In genomic region chr15:41950505-41950904, GRCh38 we compare ENCODE assay signal across 17 cellular contexts. TPM values are rescaled to one million over a fixed set of nuclear protein-coding genes. Genes with fewer than 3 reads are reported as not detected.
DNase-seq lines count a peak whose midpoint lies in the region; ATAC-seq, FAIRE-seq and TF ChIP-seq lines count a peak whose summit lies in the region.
"Had no signal": no experiment of that assay in that cellular context is flagged by ENCODE, and none has a peak within 500 bp of the region (broad histone marks: within the 10 kb centered on the region; RNA-seq: fewer than 3 reads in every experiment).

No MANE protein-coding gene starts in this region.

- intact Hi-C loops in GM12878 (cut with micrococcal nuclease; ENCODE audit: unreplicated experiment), result no loop called here

- no peak overlapping the region for H3K27ac ChIP-seq in GM12878 (ENCODE audit: control insufficient read depth, insufficient read depth)
- peak overlapping the region; percentile 70 to 75 for H3K27ac ChIP-seq in right atrium auricular region
- H3K27ac ChIP-seq in skeletal muscle tissue (ENCODE audit: low read depth, low read length), result peak overlapping the region; percentile 17
- no peak overlapping the region for H3K27ac ChIP-seq in small intestine (ENCODE audit: low read depth in 1 of 2, low read length in 1 of 2)
- H3K27ac ChIP-seq: epithelial cell of prostate, ovary had no signal

- no peaks in the 10 kb centered on the region for H3K4me1 ChIP-seq in GM12878 (ENCODE audit: control insufficient read depth, insufficient read depth, low read length)
- peaks cover 0 to 74% of the 10 kb centered on the region in 2 donors for H3K4me1 ChIP-seq in right atrium auricular region
- peaks cover 11 to 27% (median 18%) of the 10 kb centered on the region in 3 donors for H3K4me1 ChIP-seq in skeletal muscle tissue (ENCODE audit: control insufficient read depth in 3 of 3, insufficient read depth in 3 of 3, low read length in 3 of 3)
- no peaks in the 10 kb centered on the region for H3K4me1 ChIP-seq in small intestine (ENCODE audit: control insufficient read depth in 2 of 2, insufficient read depth in 1 of 2, low read depth in 1 of 2, low read length in 1 of 2)
- H3K4me1 ChIP-seq: BE2C had no signal

- in situ Hi-C loops in GM12878 (cut with MboI), result no loop called here

- RAD21 ChIA-PET in GM12878 (lab: Charles Lee; ENCODE audit: unreplicated experiment), result no interaction called here

- POLR2A ChIA-PET in GM12878 (lab: Charles Lee), result interaction anchor here (0.6 to 0.8 kb wide), 2 partner anchors 9 to 15 kb away, joined by 4 to 5 read pairs; no protein-coding TSS in a partner anchor
- POLR2A ChIA-PET in naive thymus-derived CD8-positive, alpha-beta T cell (lab: Charles Lee), result no interaction called here

- TSS peak; percentile 51 for BruUV-seq in GM12878 (replicated peaks; lab: Mats Ljungman, UMichigan)

- CTCF ChIA-PET in GM12878 (lab: Yijun Ruan, JAX), result interaction anchor here (1.2 kb wide), 1 partner anchor 20 kb away, joined by 3 read pairs; no protein-coding TSS in a partner anchor

- TF ChIP-seq EP300 in GM12878 (IDR thresholded peaks at IDR 0.05; ENCODE audit: borderline replicate concordance in 1 of 2, control insufficient read depth in 1 of 2, low read depth in 2 of 2, low read length in 2 of 2), result no peak

- H3K36me3 Mint-ChIP-seq in naive thymus-derived CD8-positive, alpha-beta T cell, result peaks cover 0 to 35% (median 28%) of the 10 kb centered on the region in 3 donors

- DNase-seq in GM12892 (ENCODE audit: insufficient read length) (no peak), GM12878 (ENCODE audit: low read depth, low spot score) (no peak), right atrium auricular region (ENCODE audit: low spot score) (peak; percentile 34), HuH-7 (ENCODE audit: low spot score) (no peak), small intestine (no peak)
- DNase-seq in naive thymus-derived CD8-positive, alpha-beta T cell, result no peak
- DNase-seq: activated CD4-positive, alpha-beta memory T cell treated with anti-CD3 and anti-CD28 coated beads, Interleukin-2, amount 10 ng/mL, durations not matched to agents 7 days and 5 days; activated gamma-delta T cell treated with Interleukin-2 at 50 U/mL for 16 hours; BE2C; DMS79; NCI-H1417 treated with DMSO at 0.1 percent for 48 hours; ovary; SHP77 treated with DMSO at 0.1 percent for 48 hours had no signal

- H3K4me3 ChIP-seq in GM12878 (no peak overlapping the region), right atrium auricular region (no peak overlapping the region), skeletal muscle tissue (ENCODE audit: low read length in 3 of 3) (no peak overlapping the region), small intestine (ENCODE audit: low read depth in 1 of 2, low read length in 2 of 2) (no peak overlapping the region)
- H3K4me3 ChIP-seq: ovary had no signal

- H3K9me3 Mint-ChIP-seq in naive thymus-derived CD8-positive, alpha-beta T cell, result no peaks in the 10 kb centered on the region
- H3K9me3 Mint-ChIP-seq: activated CD4-positive, alpha-beta memory T cell treated with anti-CD3 and anti-CD28 coated beads, Interleukin-2, amount 10 ng/mL, durations not matched to agents 7 days and 5 days had no signal

- no peaks in the 10 kb centered on the region for H3K27me3 ChIP-seq in GM12878 (replicated peaks in 1 of 2; ENCODE audit: control insufficient read depth in 2 of 2, insufficient read depth in 2 of 2, low read length in 1 of 2)
- H3K27me3 ChIP-seq in right atrium auricular region, result no peaks in the 10 kb centered on the region
- no peaks in the 10 kb centered on the region for H3K27me3 ChIP-seq in skeletal muscle tissue (ENCODE audit: control insufficient read depth in 3 of 3, insufficient read depth in 3 of 3, low read length in 3 of 3)
- H3K27me3 ChIP-seq in small intestine (ENCODE audit: control insufficient read depth in 2 of 2, insufficient read depth in 2 of 2, low read length in 2 of 2), result no peaks in the 10 kb centered on the region
- H3K27me3 ChIP-seq: BE2C, ovary had no signal

- TF ChIP-seq POLR2A in GM12892 (IDR thresholded peaks at IDR 0.05; ENCODE audit: low read depth, low read length), result 0 out of 2 replicates have a peak, but pooled peaks have one; percentile 47
- peak; percentile 41 for TF ChIP-seq POLR2A in GM12878 (IDR thresholded peaks at IDR 0.05; ENCODE audit: low read depth, low read length)

- H3K4me1 Mint-ChIP-seq in naive thymus-derived CD8-positive, alpha-beta T cell, result peaks cover 0 to 5% (median 1%) of the 10 kb centered on the region in 4 donors

- ATAC-seq in GM12878, result peak; percentile 10; the same call in 2 of the 3 replicates
- ATAC-seq in HG03378 (IDR thresholded peaks at IDR 0.05; ENCODE audit: unreplicated experiment), result no peak
- ATAC-seq in naive thymus-derived CD8-positive, alpha-beta T cell, result no peak

- H3K36me3 ChIP-seq in GM12878 (ENCODE audit: control insufficient read depth in 2 of 2, insufficient read depth in 2 of 2, low read length in 1 of 2), result peaks cover 25 to 30% of the 10 kb centered on the region in 2 experiments
- peaks cover 23% of the 10 kb centered on the region for H3K36me3 ChIP-seq in right atrium auricular region
- H3K36me3 ChIP-seq in skeletal muscle tissue (ENCODE audit: control insufficient read depth in 3 of 3, insufficient read depth in 3 of 3, low read length in 3 of 3), result peaks cover 0 to 8% (median 2%) of the 10 kb centered on the region in 3 donors
- peaks cover 3 to 5% of the 10 kb centered on the region in 2 donors for H3K36me3 ChIP-seq in small intestine (ENCODE audit: control insufficient read depth in 2 of 2, insufficient read depth in 2 of 2, low read length in 2 of 2)
- H3K36me3 ChIP-seq: BE2C, ovary had no signal

- peak overlapping the region in 2 of 10 donors; percentile 27 to 32 for H3K27ac Mint-ChIP-seq in naive thymus-derived CD8-positive, alpha-beta T cell
- H3K27ac Mint-ChIP-seq: activated CD4-positive, alpha-beta memory T cell treated with anti-CD3 and anti-CD28 coated beads, Interleukin-2, amount 10 ng/mL, durations not matched to agents 7 days and 5 days had no signal

- H4K20me1 ChIP-seq in GM12878 (ENCODE audit: control insufficient read depth, insufficient read depth), result no peaks in the 10 kb centered on the region

- no peak for TF ChIP-seq RAD21 in GM12878 (IDR thresholded peaks at IDR 0.05; ENCODE audit: insufficient read depth, low read depth, low read length)

- 97% methylated on average over 6 of the region's 6 CpGs for WGBS in GM12878 (ENCODE audit: insufficient coverage, insufficient replicate concordance, low lambda C conversion rate, missing lambda C conversion rate)
- 73 to 90% (median 80%) methylated on average over 6 of the region's 6 CpGs for WGBS in small intestine, 3 donors

- SMC1A ChIA-PET in GM12878 (lab: Charles Lee; ENCODE audit: uncharacterized antibody, unreplicated experiment), result interaction anchor here (1.3 kb wide), 1 partner anchor 10 kb away, joined by 6 read pairs; no protein-coding TSS in a partner anchor

- no peaks in the 10 kb centered on the region for H3K27me3 Mint-ChIP-seq in naive thymus-derived CD8-positive, alpha-beta T cell
- H3K27me3 Mint-ChIP-seq: activated CD4-positive, alpha-beta memory T cell treated with anti-CD3 and anti-CD28 coated beads, Interleukin-2, amount 10 ng/mL, durations not matched to agents 7 days and 5 days had no signal

- H3K9ac ChIP-seq in GM12878 (ENCODE audit: control insufficient read depth, insufficient read depth, low read length) (no peak overlapping the region), skeletal muscle tissue (ENCODE audit: low read depth in 1 of 3, low read length in 3 of 3) (no peak overlapping the region)

- TF ChIP-seq CTCF in GM12878 (IDR thresholded peaks at IDR 0.05 in 2 of 3, conservative IDR thresholded peaks at IDR 0.05 in 1 of 3; ENCODE audit: control insufficient read depth in 2 of 3, extremely low read depth in 1 of 3, insufficient read depth in 1 of 3, low read depth in 3 of 3, low read length in 3 of 3) (no peak), right atrium auricular region (IDR thresholded peaks at IDR 0.05) (no peak)

- peaks cover 20% of the 10 kb centered on the region for H3K79me2 ChIP-seq in GM12878 (ENCODE audit: control insufficient read depth, insufficient read depth, low read length)

- no peak overlapping the region for H2AFZ ChIP-seq in GM12878 (ENCODE audit: control insufficient read depth, low read depth, low read length)

- no peak overlapping the region for H3K4me3 Mint-ChIP-seq in naive thymus-derived CD8-positive, alpha-beta T cell
- H3K4me3 Mint-ChIP-seq: activated CD4-positive, alpha-beta memory T cell treated with anti-CD3 and anti-CD28 coated beads, Interleukin-2, amount 10 ng/mL, durations not matched to agents 7 days and 5 days had no signal

- FAIRE-seq in GM12892 (lab: Jason Lieb, UNC) (no peak), GM12878 (lab: Jason Lieb, UNC) (no peak), small intestine (lab: Jason Lieb, UNC) (no peak)
- FAIRE-seq: TTC549 had no signal

- H3K9me3 ChIP-seq in GM12878 (replicated peaks; ENCODE audit: control insufficient read depth, insufficient read depth, low read length) (no peaks in the 10 kb centered on the region), right atrium auricular region (no peaks in the 10 kb centered on the region), skeletal muscle tissue (ENCODE audit: control insufficient read depth in 3 of 3, low read length in 3 of 3) (no peaks in the 10 kb centered on the region), small intestine (ENCODE audit: control insufficient read depth, low read depth) (no peaks in the 10 kb centered on the region)
- H3K9me3 ChIP-seq: BE2C, ovary had no signal

- no peak overlapping the region for H3K4me2 ChIP-seq in GM12878 (ENCODE audit: control insufficient read depth, insufficient read depth)

RNA-seq across cellular contexts. Expression of gene EHD4, which starts 21.9 kb away (rescaled TPM):
- 19.9 TPM for polyA plus RNA-seq in GM12892 (2012; ENCODE audit: missing spikeins)
- total RNA-seq in GM12878 (2013; cell fraction: nucleolus; rRNA removed), result 41.9 and 43.4 TPM in 2 replicates
- total RNA-seq in GM12878 (2014; rRNA removed) (48.2 and 49.6 TPM in 2 replicates), GM12878 (2014; rRNA removed; fragmentation: Illumina TruSeq; extraction: Trizol) (24.3 and 26.0 TPM in 2 replicates), GM12878 (2021) (52.1 and 53.2 TPM in 2 replicates), right atrium auricular region (10 to 100 TPM; 22.2 to 26.3 TPM), skeletal muscle tissue (24.0 TPM)
- 15.6 TPM for polyA plus RNA-seq in GM12878 (2011; ENCODE audit: low read depth)
- polyA plus RNA-seq in GM12878 (2011; rRNA removed) (25.6 and 42.2 TPM in 2 replicates), GM12878 (2014; fragmentation: Illumina TruSeq; extraction: Trizol) (18.9 and 29.3 TPM in 2 replicates), GM12878 (2014; fragmentation: Nextera tagmentation; extraction: Ambion mirVana) (1 to 10 TPM; 4.2 to 8.6 TPM), GM12878 (2014; rRNA removed) (47.3 and 50.1 TPM in 2 replicates), GM12878 (2016; fragmentation: Nextera tagmentation; extraction: Ambion mirVana) (10 to 100 TPM; 60.7 to 62.9 TPM), small intestine (10 to 100 TPM in 1 of 3 donors, 1 to 10 TPM in 2; 9.4 to 13.5 (median 9.5) TPM)
- 45.7 and 57.3 TPM in 2 replicates for polyA plus RNA-seq in GM12878 (2011; cell fraction: cytosol; rRNA removed)
- polyA plus RNA-seq in GM12878 (2011; cell fraction: nucleus; rRNA removed), result 28.0 and 35.6 TPM in 2 replicates
- 26.7 and 28.7 TPM in 2 replicates for polyA plus RNA-seq in GM12878 (2012)
- polyA minus RNA-seq in GM12878 (2011; rRNA and poly(A)+ RNA removed), result 50.8 and 76.6 TPM in 2 replicates
- polyA minus RNA-seq in GM12878 (2011; cell fraction: cytosol; rRNA and poly(A)+ RNA removed), result 28.7 and 30.8 TPM in 2 replicates
- 36.1 and 67.5 TPM in 2 replicates for polyA minus RNA-seq in GM12878 (2011; cell fraction: nucleus; rRNA and poly(A)+ RNA removed)
- total RNA-seq in naive thymus-derived CD8-positive, alpha-beta T cell, result 10 to 100 TPM in 1 of 2 experiments, 1 to 10 TPM in 1; 9.1 to 10.4 TPM
- polyA plus RNA-seq in naive thymus-derived CD8-positive, alpha-beta T cell, result 1 to 10 TPM; 5.2 to 7.6 (median 5.9) TPM

RNA-seq across cellular contexts. Expression of gene SPTBN5, which starts 56.7 kb away (rescaled TPM):
- polyA plus RNA-seq in GM12892 (2012; ENCODE audit: missing spikeins), result 0.04 TPM
- 0.15 and 0.17 TPM in 2 replicates for total RNA-seq in GM12878 (2013; cell fraction: nucleolus; rRNA removed)
- total RNA-seq in GM12878 (2014; rRNA removed), result 0.06 and 0.44 TPM in 2 replicates
- under 0.01 TPM in 1 of 2 replicates, not detected in the other for total RNA-seq in GM12878 (2014; rRNA removed; fragmentation: Illumina TruSeq; extraction: Trizol)
- total RNA-seq in GM12878 (2021), result 0.05 and 0.18 TPM in 2 replicates
- 0.04 TPM for polyA plus RNA-seq in GM12878 (2011; ENCODE audit: low read depth)
- 0.01 and 0.03 TPM in 2 replicates for polyA plus RNA-seq in GM12878 (2011; rRNA removed)
- 0.01 and 0.02 TPM in 2 replicates for polyA plus RNA-seq in GM12878 (2011; cell fraction: cytosol; rRNA removed)
- polyA plus RNA-seq in GM12878 (2011; cell fraction: nucleus; rRNA removed), result 0.29 and 0.57 TPM in 2 replicates
- 0.08 and 0.11 TPM in 2 replicates for polyA plus RNA-seq in GM12878 (2012)
- 0.01 TPM in 1 of 2 replicates, not detected in the other for polyA plus RNA-seq in GM12878 (2014; fragmentation: Illumina TruSeq; extraction: Trizol)
- not detected for polyA plus RNA-seq in GM12878 (2014; fragmentation: Nextera tagmentation; extraction: Ambion mirVana)
- polyA plus RNA-seq in GM12878 (2014; rRNA removed), result 0.06 and 0.10 TPM in 2 replicates
- polyA plus RNA-seq in GM12878 (2016; fragmentation: Nextera tagmentation; extraction: Ambion mirVana), result not detected
- 0.05 TPM in 1 of 2 replicates, not detected in the other for polyA minus RNA-seq in GM12878 (2011; rRNA and poly(A)+ RNA removed)
- polyA minus RNA-seq in GM12878 (2011; cell fraction: cytosol; rRNA and poly(A)+ RNA removed), result not detected in 2 replicates
- under 0.01 and 0.10 TPM in 2 replicates for polyA minus RNA-seq in GM12878 (2011; cell fraction: nucleus; rRNA and poly(A)+ RNA removed)
- total RNA-seq in right atrium auricular region, result 1 to 10 TPM in 1 of 2 donors, under 1 TPM in 1; 0.63 to 1.3 TPM
- 1.0 TPM for total RNA-seq in skeletal muscle tissue
- total RNA-seq in naive thymus-derived CD8-positive, alpha-beta T cell, result under 1 TPM; 0.81 to 0.96 TPM
- polyA plus RNA-seq in naive thymus-derived CD8-positive, alpha-beta T cell, result under 1 TPM in 1 of 3 donors, not detected in 2; 0.02 TPM
- under 1 TPM; 0.45 to 0.60 (median 0.54) TPM for polyA plus RNA-seq in small intestine

Comparison
In these comparisons a context has a peak if more than half of its experiments do, and no peak if none do; other contexts are left out.
1. H3K27ac ChIP-seq: peak in right atrium auricular region (2 of 2) and skeletal muscle tissue (single experiment); none in GM12878 (single experiment) and small intestine (0 of 2).